Comparison of ENCODE assay signal across 19 cellular contexts in the genomic region with DNA sequence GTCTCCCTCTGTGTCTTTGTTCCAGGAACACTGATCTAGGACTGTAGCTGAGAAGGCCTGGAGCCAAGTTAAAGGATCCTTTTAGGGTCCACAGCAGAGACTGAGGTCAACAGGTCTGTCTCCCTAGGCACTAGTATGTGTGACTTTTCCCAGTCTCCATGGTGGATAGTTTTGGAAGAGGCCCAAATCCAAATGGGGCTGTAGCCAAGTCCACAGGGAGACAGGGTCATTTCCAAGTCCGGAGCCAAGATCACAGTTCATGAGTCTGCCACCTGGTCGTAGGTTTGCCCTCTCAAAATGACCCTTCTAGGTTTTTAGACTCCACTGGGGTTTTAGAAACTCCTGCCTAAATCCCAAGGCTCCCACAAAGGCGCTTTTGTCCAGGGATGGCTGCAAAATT. TPM values are rescaled to one million over a fixed set of nuclear protein-coding genes. Genes with fewer than 3 reads are reported as not detected.
DNase-seq lines count a peak whose midpoint lies in the region; ATAC-seq, FAIRE-seq and TF ChIP-seq lines count a peak whose summit lies in the region.
"Had no signal": no experiment of that assay in that cellular context is flagged by ENCODE, and none has a peak within 500 bp of the region (broad histone marks: within the 10 kb centered on the region; RNA-seq: fewer than 3 reads in every experiment).

No MANE protein-coding gene starts in this region.

- H3K36me3 ChIP-seq in liver (ENCODE audit: control insufficient read depth in 4 of 4, insufficient read depth in 3 of 4, low read depth in 1 of 4, low read length in 3 of 4) (no peaks in the 10 kb centered on the region), HepG2 (replicated peaks in 1 of 2; ENCODE audit: control insufficient read depth in 1 of 2, insufficient read depth in 2 of 2, low read length in 2 of 2) (no peaks in the 10 kb centered on the region; a peak in 1 of 5 replicates)

- TF ChIP-seq CTCF in liver (IDR thresholded peaks at IDR 0.05; ENCODE audit: low read depth, low read length, missing input control): no peak
- TF ChIP-seq CTCF in HepG2 (CRISPR knock-in tag; IDR thresholded peaks at IDR 0.05): no peak

- no peaks in the 10 kb centered on the region for H3K27me3 ChIP-seq in liver (ENCODE audit: control insufficient read depth in 4 of 4, insufficient read depth in 4 of 4, low read length in 3 of 4)
- H3K27me3 ChIP-seq in HepG2 (ENCODE audit: control insufficient read depth in 1 of 2, insufficient read depth in 2 of 2, low read length in 2 of 2): no peaks in the 10 kb centered on the region
- H3K27me3 ChIP-seq: BLaER1 had no signal

- no peak for FAIRE-seq in HepG2 (lab: Jason Lieb, UNC)
- FAIRE-seq: A549, G401.6, GM12891, H1 had no signal

- no TSS peak for BruUV-seq in HepG2 (replicated peaks; lab: Mats Ljungman, UMichigan)

- WGBS in liver: 35% methylated on average over 3 of the region's 3 CpGs
- WGBS in HepG2 (ENCODE audit: low lambda C conversion rate): 93% methylated on average over 1 of the region's 3 CpGs

- H3K4me2 ChIP-seq in HepG2 (ENCODE audit: low read depth, low read length): no peak overlapping the region
- H3K4me2 ChIP-seq: A549, BLaER1 had no signal

- H3K79me2 ChIP-seq in HepG2 (ENCODE audit: insufficient read depth, low read length): peaks cover 67% of the 10 kb centered on the region

- in situ Hi-C loops in HepG2 (cut with HindIII; ENCODE audit: extremely low pct_ligation_motif_present, low pct_unique_long_range_greater_than_20kb): no loop called here

- H3K4me1 ChIP-seq in liver (ENCODE audit: control insufficient read depth in 4 of 4, insufficient read depth in 4 of 4, low read length in 3 of 4): peaks cover 1 to 31% (median 11%) of the 10 kb centered on the region in 4 donors
- H3K4me1 ChIP-seq in HepG2 (ENCODE audit: insufficient read depth, low read length): peaks cover 23% of the 10 kb centered on the region
- H3K4me1 ChIP-seq: A549, BLaER1 had no signal

- no peaks in the 10 kb centered on the region for H3K9me3 ChIP-seq in liver (ENCODE audit: control insufficient read depth in 4 of 4, low read length in 3 of 4)
- H3K9me3 ChIP-seq in HepG2 (ENCODE audit: low read length): no peaks in the 10 kb centered on the region
- H3K9me3 ChIP-seq: A549 had no signal

- H4K20me1 ChIP-seq in HepG2 (ENCODE audit: insufficient read depth, low read length): no peaks in the 10 kb centered on the region; the same call in 1 of the 2 replicates

- H3K27ac ChIP-seq in liver (ENCODE audit: low read depth in 1 of 2, low read length in 2 of 2): peak overlapping the region; percentile 58 to 73
- no peak overlapping the region for H3K27ac ChIP-seq in HepG2 (ENCODE audit: extremely low read length, insufficient read depth, low read length)
- H3K27ac ChIP-seq: 22Rv1, A549, BLaER1 had no signal

- H3K4me3 ChIP-seq in liver (ENCODE audit: low read depth in 1 of 3, low read length in 3 of 3) (no peak overlapping the region), HepG2 (replicated peaks in 1 of 3; ENCODE audit: insufficient read depth in 1 of 3, low read depth in 2 of 3, low read length in 3 of 3) (no peak overlapping the region)
- H3K4me3 ChIP-seq: A549, BLaER1 had no signal

- POLR2A ChIA-PET in HepG2 (lab: Yijun Ruan, JAX): interaction anchor here (1.0 kb wide), 1 partner anchor 17 kb away, joined by 3 read pairs; the partner anchor contains the start of genes DOCK4 and ZNF277

- TF ChIP-seq RAD21 in liver (IDR thresholded peaks at IDR 0.05) (peak; percentile 36 to 49), HepG2 (CRISPR knock-in tag; IDR thresholded peaks at IDR 0.05) (no peak)

- TF ChIP-seq POLR2A in HepG2 (IDR thresholded peaks at IDR 0.05; ENCODE audit: insufficient read depth in 1 of 2, low read depth in 2 of 2, low read length in 2 of 2): no peak

- DNase-seq in DMS 273 (lab: John Stamatoyannopoulos, UW; ENCODE audit: unreplicated experiment) (peak; percentile 16), DMS 273 treated with DMSO at 0.1 percent for 48 hours (lab: John Stamatoyannopoulos, UW) (no peak), HepG2 (ENCODE audit: low spot score) (no peak), left ventricle myocardium superior (no peak), sciatic nerve (ENCODE audit: low spot score) (no peak), anterior cingulate cortex (lab: John Stamatoyannopoulos, UW) (no peak), GM19240 (ENCODE audit: insufficient read length, low spot score) (no peak)
- DNase-seq: CD4-positive, alpha-beta memory T cell; DMS53; DND-41; EL; H9 had no signal

- no peak overlapping the region for H2AFZ ChIP-seq in HepG2 (ENCODE audit: low read length)

- ATAC-seq in HepG2: no peak
- ATAC-seq in left ventricle myocardium superior: peak; percentile 77
- peak; percentile 26 for ATAC-seq in sciatic nerve
- ATAC-seq: A549 had no signal

- peak overlapping the region in 1 of 2 donors; percentile 6 for H3K9ac ChIP-seq in liver (ENCODE audit: low read depth in 1 of 2, low read length in 2 of 2)
- no peak overlapping the region for H3K9ac ChIP-seq in HepG2 (ENCODE audit: insufficient read depth, low read depth, low read length)
- H3K9ac ChIP-seq: BLaER1 had no signal

- CTCF ChIA-PET in HepG2 (lab: Yijun Ruan, JAX; ENCODE audit: low intra/inter-chr PET ratio, low total read pairs): no interaction called here

- intact Hi-C loops in HepG2 (cut with micrococcal nuclease; ENCODE audit: unreplicated experiment) (no loop called here), left ventricle myocardium superior (cut with micrococcal nuclease) (no loop called here), sciatic nerve (cut with DNase I) (no loop called here)

- TF ChIP-seq EP300 in HepG2 (IDR thresholded peaks at IDR 0.05; ENCODE audit: low read depth in 2 of 2, low read length in 2 of 2): no peak
- TF ChIP-seq EP300 in HepG2 (CRISPR knock-in tag; IDR thresholded peaks at IDR 0.05; ENCODE audit: borderline replicate concordance): no peak

TF ChIP-seq in liver, 16 proteins besides CTCF, POLR2A, EP300 and RAD21 (continues in another document):
- no peak for TF ChIP-seq TAF1 (conservative IDR thresholded peaks at IDR 0.05)

TF ChIP-seq in HepG2, 621 proteins besides CTCF, POLR2A, EP300 and RAD21 (continues in another document):
- no peak for TF ChIP-seq RARG (CRISPR knock-in tag; IDR thresholded peaks at IDR 0.05; ENCODE audit: low read depth)
- no peak for TF ChIP-seq JARID2 (CRISPR knock-in tag; IDR thresholded peaks at IDR 0.05; ENCODE audit: insufficient replicate concordance)
- TF ChIP-seq CEBPG (CRISPR knock-in tag; IDR thresholded peaks at IDR 0.05): no peak

RNA-seq across cellular contexts. Expression of gene ZNF277, which starts 16.8 kb away (rescaled TPM):
- total RNA-seq in liver (10 to 100 TPM; 16.9 to 23.5 TPM), HepG2 (2016; rRNA removed; fragmentation: Illumina TruSeq; extraction: Trizol) (30.1 and 44.8 TPM in 2 replicates), left ventricle myocardium superior (17.0 TPM), sciatic nerve (24.0 TPM)
- polyA plus RNA-seq in liver (10 to 100 TPM in 1 of 2 donors, 1 to 10 TPM in 1; 7.8 to 12.2 TPM), HepG2 (2011; rRNA removed) (20.0 and 29.1 TPM in 2 replicates)
- total RNA-seq in HepG2 (2016; cell fraction: cytosol; rRNA removed; fragmentation: Illumina TruSeq; extraction: Trizol; ENCODE audit: low read depth): 12.0 and 13.8 TPM in 2 replicates
- 29.9 and 44.3 TPM in 2 replicates for total RNA-seq in HepG2 (2016; cell fraction: insoluble cytoplasmic fraction; rRNA removed; fragmentation: Illumina TruSeq; extraction: Trizol)
- total RNA-seq in HepG2 (2016; cell fraction: membrane; rRNA removed; fragmentation: Illumina TruSeq; extraction: Trizol): 31.0 and 38.7 TPM in 2 replicates
- 20.9 and 21.0 TPM in 2 replicates for total RNA-seq in HepG2 (2016; cell fraction: nucleus; rRNA removed; fragmentation: Illumina TruSeq; extraction: Trizol)
- 13.8 and 19.6 TPM in 2 replicates for polyA plus RNA-seq in HepG2 (2011; cell fraction: cytosol; rRNA removed)
- 3.9 and 4.8 TPM in 2 replicates for polyA plus RNA-seq in HepG2 (2011; cell fraction: nucleus; rRNA removed)
- 37.4 and 40.5 TPM in 2 replicates for polyA plus RNA-seq in HepG2 (2012)
- polyA plus RNA-seq in HepG2 (2016; cell fraction: cytosol; fragmentation: Illumina TruSeq; extraction: Trizol; ENCODE audit: low read depth): 10.2 and 13.8 TPM in 2 replicates
- polyA plus RNA-seq in HepG2 (2016; cell fraction: insoluble cytoplasmic fraction; fragmentation: Illumina TruSeq; extraction: Trizol; ENCODE audit: low read depth): 34.0 and 36.2 TPM in 2 replicates
- 20.1 and 24.9 TPM in 2 replicates for polyA plus RNA-seq in HepG2 (2016; cell fraction: membrane; fragmentation: Illumina TruSeq; extraction: Trizol; ENCODE audit: low read depth)
- polyA plus RNA-seq in HepG2 (2016; cell fraction: nucleus; fragmentation: Illumina TruSeq; extraction: Trizol; ENCODE audit: insufficient read depth, low read depth): 11.7 and 17.4 TPM in 2 replicates
- polyA minus RNA-seq in HepG2 (2011; rRNA and poly(A)+ RNA removed; ENCODE audit: low replicate concordance): 7.4 and 8.8 TPM in 2 replicates
- 42.6 and 49.1 TPM in 2 replicates for polyA minus RNA-seq in HepG2 (2011; cell fraction: cytosol; rRNA and poly(A)+ RNA removed)
- polyA minus RNA-seq in HepG2 (2011; cell fraction: nucleus; rRNA and poly(A)+ RNA removed): 45.6 and 48.4 TPM in 2 replicates

RNA-seq across cellular contexts. Expression of gene DOCK4, which starts 17.1 kb away (rescaled TPM):
- total RNA-seq in liver: 10 to 100 TPM; 16.9 to 48.9 TPM
- polyA plus RNA-seq in liver: 1 to 10 TPM; 7.2 to 8.7 TPM
- total RNA-seq in HepG2 (2016; rRNA removed; fragmentation: Illumina TruSeq; extraction: Trizol): 13.5 and 19.1 TPM in 2 replicates
- total RNA-seq in HepG2 (2016; cell fraction: cytosol; rRNA removed; fragmentation: Illumina TruSeq; extraction: Trizol; ENCODE audit: low read depth): 6.3 and 6.4 TPM in 2 replicates
- total RNA-seq in HepG2 (2016; cell fraction: insoluble cytoplasmic fraction; rRNA removed; fragmentation: Illumina TruSeq; extraction: Trizol): 14.2 and 17.5 TPM in 2 replicates
- 4.5 and 6.0 TPM in 2 replicates for total RNA-seq in HepG2 (2016; cell fraction: membrane; rRNA removed; fragmentation: Illumina TruSeq; extraction: Trizol)
- 45.8 and 53.4 TPM in 2 replicates for total RNA-seq in HepG2 (2016; cell fraction: nucleus; rRNA removed; fragmentation: Illumina TruSeq; extraction: Trizol)
- polyA plus RNA-seq in HepG2 (2011; rRNA removed): 16.2 and 17.4 TPM in 2 replicates
- polyA plus RNA-seq in HepG2 (2011; cell fraction: cytosol; rRNA removed): 9.8 and 10.6 TPM in 2 replicates
- 23.1 and 29.8 TPM in 2 replicates for polyA plus RNA-seq in HepG2 (2011; cell fraction: nucleus; rRNA removed)
- polyA plus RNA-seq in HepG2 (2012): 12.9 and 13.0 TPM in 2 replicates
- polyA plus RNA-seq in HepG2 (2016; cell fraction: cytosol; fragmentation: Illumina TruSeq; extraction: Trizol; ENCODE audit: low read depth): 0.15 and 0.33 TPM in 2 replicates
- polyA plus RNA-seq in HepG2 (2016; cell fraction: insoluble cytoplasmic fraction; fragmentation: Illumina TruSeq; extraction: Trizol; ENCODE audit: low read depth): 6.8 TPM in 2 replicates
- 0.62 and 0.66 TPM in 2 replicates for polyA plus RNA-seq in HepG2 (2016; cell fraction: membrane; fragmentation: Illumina TruSeq; extraction: Trizol; ENCODE audit: low read depth)
- 18.9 and 19.8 TPM in 2 replicates for polyA plus RNA-seq in HepG2 (2016; cell fraction: nucleus; fragmentation: Illumina TruSeq; extraction: Trizol; ENCODE audit: insufficient read depth, low read depth)
- polyA minus RNA-seq in HepG2 (2011; rRNA and poly(A)+ RNA removed; ENCODE audit: low replicate concordance): 5.9 and 36.9 TPM in 2 replicates
- 21.7 and 38.6 TPM in 2 replicates for polyA minus RNA-seq in HepG2 (2011; cell fraction: cytosol; rRNA and poly(A)+ RNA removed)
- 212 and 216 TPM in 2 replicates for polyA minus RNA-seq in HepG2 (2011; cell fraction: nucleus; rRNA and poly(A)+ RNA removed)
- total RNA-seq in left ventricle myocardium superior: 13.9 TPM
- total RNA-seq in sciatic nerve: 51.2 TPM
